In genomic region chr10:45425628-45426563, GRCh38 we compare ENCODE assay signal across 1 cellular context.
TF ChIP-seq lines count a peak whose summit lies in the region.

No MANE protein-coding gene starts in this region.

TF ChIP-seq in K562, 482 proteins besides CTCF, POLR2A, EP300 and RAD21 (continued from another document):
- no peak for TF ChIP-seq PTBP1 (IDR thresholded peaks at IDR 0.05; ENCODE audit: low read depth, low read length)
- no peak for TF ChIP-seq EWSR1 (IDR thresholded peaks at IDR 0.05; ENCODE audit: borderline replicate concordance, low read depth, partially characterized antibody)
- TF ChIP-seq NBN (IDR thresholded peaks at IDR 0.05; ENCODE audit: low read depth): no peak
- TF ChIP-seq, protein P1, sequence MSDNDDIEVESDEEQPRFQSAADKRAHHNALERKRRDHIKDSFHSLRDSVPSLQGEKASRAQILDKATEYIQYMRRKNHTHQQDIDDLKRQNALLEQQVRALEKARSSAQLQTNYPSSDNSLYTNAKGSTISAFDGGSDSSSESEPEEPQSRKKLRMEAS (CRISPR knock-in tag; IDR thresholded peaks at IDR 0.05): no peak
- no peak for TF ChIP-seq GTF2E2 (tag; IDR thresholded peaks at IDR 0.05)
- no peak for TF ChIP-seq KDM5B (IDR thresholded peaks at IDR 0.05; ENCODE audit: insufficient replicate concordance, low read depth, low read length)
- TF ChIP-seq HOXB6 (CRISPR knock-in tag; IDR thresholded peaks at IDR 0.05; ENCODE audit: borderline replicate concordance): no peak
- TF ChIP-seq EP400 (IDR thresholded peaks at IDR 0.05): no peak
- no peak for TF ChIP-seq BACH1 (tag; IDR thresholded peaks at IDR 0.05)
- TF ChIP-seq, protein P2, sequence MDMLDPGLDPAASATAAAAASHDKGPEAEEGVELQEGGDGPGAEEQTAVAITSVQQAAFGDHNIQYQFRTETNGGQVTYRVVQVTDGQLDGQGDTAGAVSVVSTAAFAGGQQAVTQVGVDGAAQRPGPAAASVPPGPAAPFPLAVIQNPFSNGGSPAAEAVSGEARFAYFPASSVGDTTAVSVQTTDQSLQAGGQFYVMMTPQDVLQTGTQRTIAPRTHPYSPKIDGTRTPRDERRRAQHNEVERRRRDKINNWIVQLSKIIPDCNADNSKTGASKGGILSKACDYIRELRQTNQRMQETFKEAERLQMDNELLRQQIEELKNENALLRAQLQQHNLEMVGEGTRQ (CRISPR knock-in tag; IDR thresholded peaks at IDR 0.05): peak; percentile 54
- no peak for TF ChIP-seq HNRNPLL (IDR thresholded peaks at IDR 0.05; ENCODE audit: low read depth, low read length, poor library complexity, severe bottlenecking)
- TF ChIP-seq E2F6 (IDR thresholded peaks at IDR 0.05; ENCODE audit: borderline replicate concordance in 1 of 2, extremely low read depth in 1 of 2, insufficient read depth in 1 of 2, insufficient read length in 1 of 2, low read depth in 1 of 2, low read length in 1 of 2, poor library complexity in 1 of 2, severe bottlenecking in 1 of 2): no peak
- peak; percentile 67 for TF ChIP-seq ATF3 (IDR thresholded peaks at IDR 0.05)
- no peak for TF ChIP-seq ATF3 (CRISPR knock-in tag; conservative IDR thresholded peaks at IDR 0.05)
- no peak for TF ChIP-seq CHD2 (IDR thresholded peaks at IDR 0.05; ENCODE audit: low read depth, low read length)
- TF ChIP-seq, protein P3, sequence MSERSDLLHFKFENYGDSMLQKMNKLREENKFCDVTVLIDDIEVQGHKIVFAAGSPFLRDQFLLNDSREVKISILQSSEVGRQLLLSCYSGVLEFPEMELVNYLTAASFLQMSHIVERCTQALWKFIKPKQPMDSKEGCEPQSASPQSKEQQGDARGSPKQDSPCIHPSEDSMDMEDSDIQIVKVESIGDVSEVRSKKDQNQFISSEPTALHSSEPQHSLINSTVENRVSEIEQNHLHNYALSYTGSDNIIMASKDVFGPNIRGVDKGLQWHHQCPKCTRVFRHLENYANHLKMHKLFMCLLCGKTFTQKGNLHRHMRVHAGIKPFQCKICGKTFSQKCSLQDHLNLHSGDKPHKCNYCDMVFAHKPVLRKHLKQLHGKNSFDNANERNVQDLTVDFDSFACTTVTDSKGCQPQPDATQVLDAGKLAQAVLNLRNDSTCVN (CRISPR knock-in tag; IDR thresholded peaks at IDR 0.05): no peak
- 0 out of 2 replicates have a peak, but pooled peaks have one; percentile 18 for TF ChIP-seq BHLHE40 (IDR thresholded peaks at IDR 0.05; ENCODE audit: low read length)
- no peak for TF ChIP-seq MAFK (IDR thresholded peaks at IDR 0.05; ENCODE audit: low read length)
- TF ChIP-seq TAF1 (IDR thresholded peaks at IDR 0.05; ENCODE audit: control insufficient read depth, extremely low read depth, insufficient read depth, low read length, severe bottlenecking): no peak
- peak; percentile 82 for TF ChIP-seq JUND (IDR thresholded peaks at IDR 0.05; ENCODE audit: borderline replicate concordance, low read depth, low read length)
- TF ChIP-seq JUND (tag; IDR thresholded peaks at IDR 0.05; ENCODE audit: borderline replicate concordance, low read depth, low read length): peak; percentile 70; the same call in 1 of the 3 replicates
- 0 out of 4 replicates have a peak, but pooled peaks of 1 of the 2 experiments have one; percentile 40 for TF ChIP-seq ZNF639 (CRISPR knock-in tag; conservative IDR thresholded peaks at IDR 0.05 in 1 of 2, IDR thresholded peaks at IDR 0.05 in 1 of 2)
- TF ChIP-seq MYC (IDR thresholded peaks at IDR 0.05; ENCODE audit: low read depth, low read length): 0 out of 2 replicates have a peak, but pooled peaks have one; percentile 5
- TF ChIP-seq MYC (CRISPR knock-in tag; IDR thresholded peaks at IDR 0.05; ENCODE audit: borderline replicate concordance, low read depth): no peak
- no peak for TF ChIP-seq ZNF175 (CRISPR knock-in tag; IDR thresholded peaks at IDR 0.05; ENCODE audit: low read depth)
- no peak for TF ChIP-seq HNRNPH1 (optimal IDR thresholded peaks at IDR 0.05; ENCODE audit: low read depth, low read length)
- 0 out of 2 replicates have a peak, but pooled peaks have one; percentile 32 for TF ChIP-seq ZNF766 (CRISPR knock-in tag; conservative IDR thresholded peaks at IDR 0.05)
- TF ChIP-seq FOXA3 (CRISPR knock-in tag; conservative IDR thresholded peaks at IDR 0.05 in 1 of 2, IDR thresholded peaks at IDR 0.05 in 1 of 2): no peak
- no peak for TF ChIP-seq GTF3C2 (IDR thresholded peaks at IDR 0.05; ENCODE audit: borderline replicate concordance, extremely low read depth, insufficient read length)
- TF ChIP-seq, protein P4, sequence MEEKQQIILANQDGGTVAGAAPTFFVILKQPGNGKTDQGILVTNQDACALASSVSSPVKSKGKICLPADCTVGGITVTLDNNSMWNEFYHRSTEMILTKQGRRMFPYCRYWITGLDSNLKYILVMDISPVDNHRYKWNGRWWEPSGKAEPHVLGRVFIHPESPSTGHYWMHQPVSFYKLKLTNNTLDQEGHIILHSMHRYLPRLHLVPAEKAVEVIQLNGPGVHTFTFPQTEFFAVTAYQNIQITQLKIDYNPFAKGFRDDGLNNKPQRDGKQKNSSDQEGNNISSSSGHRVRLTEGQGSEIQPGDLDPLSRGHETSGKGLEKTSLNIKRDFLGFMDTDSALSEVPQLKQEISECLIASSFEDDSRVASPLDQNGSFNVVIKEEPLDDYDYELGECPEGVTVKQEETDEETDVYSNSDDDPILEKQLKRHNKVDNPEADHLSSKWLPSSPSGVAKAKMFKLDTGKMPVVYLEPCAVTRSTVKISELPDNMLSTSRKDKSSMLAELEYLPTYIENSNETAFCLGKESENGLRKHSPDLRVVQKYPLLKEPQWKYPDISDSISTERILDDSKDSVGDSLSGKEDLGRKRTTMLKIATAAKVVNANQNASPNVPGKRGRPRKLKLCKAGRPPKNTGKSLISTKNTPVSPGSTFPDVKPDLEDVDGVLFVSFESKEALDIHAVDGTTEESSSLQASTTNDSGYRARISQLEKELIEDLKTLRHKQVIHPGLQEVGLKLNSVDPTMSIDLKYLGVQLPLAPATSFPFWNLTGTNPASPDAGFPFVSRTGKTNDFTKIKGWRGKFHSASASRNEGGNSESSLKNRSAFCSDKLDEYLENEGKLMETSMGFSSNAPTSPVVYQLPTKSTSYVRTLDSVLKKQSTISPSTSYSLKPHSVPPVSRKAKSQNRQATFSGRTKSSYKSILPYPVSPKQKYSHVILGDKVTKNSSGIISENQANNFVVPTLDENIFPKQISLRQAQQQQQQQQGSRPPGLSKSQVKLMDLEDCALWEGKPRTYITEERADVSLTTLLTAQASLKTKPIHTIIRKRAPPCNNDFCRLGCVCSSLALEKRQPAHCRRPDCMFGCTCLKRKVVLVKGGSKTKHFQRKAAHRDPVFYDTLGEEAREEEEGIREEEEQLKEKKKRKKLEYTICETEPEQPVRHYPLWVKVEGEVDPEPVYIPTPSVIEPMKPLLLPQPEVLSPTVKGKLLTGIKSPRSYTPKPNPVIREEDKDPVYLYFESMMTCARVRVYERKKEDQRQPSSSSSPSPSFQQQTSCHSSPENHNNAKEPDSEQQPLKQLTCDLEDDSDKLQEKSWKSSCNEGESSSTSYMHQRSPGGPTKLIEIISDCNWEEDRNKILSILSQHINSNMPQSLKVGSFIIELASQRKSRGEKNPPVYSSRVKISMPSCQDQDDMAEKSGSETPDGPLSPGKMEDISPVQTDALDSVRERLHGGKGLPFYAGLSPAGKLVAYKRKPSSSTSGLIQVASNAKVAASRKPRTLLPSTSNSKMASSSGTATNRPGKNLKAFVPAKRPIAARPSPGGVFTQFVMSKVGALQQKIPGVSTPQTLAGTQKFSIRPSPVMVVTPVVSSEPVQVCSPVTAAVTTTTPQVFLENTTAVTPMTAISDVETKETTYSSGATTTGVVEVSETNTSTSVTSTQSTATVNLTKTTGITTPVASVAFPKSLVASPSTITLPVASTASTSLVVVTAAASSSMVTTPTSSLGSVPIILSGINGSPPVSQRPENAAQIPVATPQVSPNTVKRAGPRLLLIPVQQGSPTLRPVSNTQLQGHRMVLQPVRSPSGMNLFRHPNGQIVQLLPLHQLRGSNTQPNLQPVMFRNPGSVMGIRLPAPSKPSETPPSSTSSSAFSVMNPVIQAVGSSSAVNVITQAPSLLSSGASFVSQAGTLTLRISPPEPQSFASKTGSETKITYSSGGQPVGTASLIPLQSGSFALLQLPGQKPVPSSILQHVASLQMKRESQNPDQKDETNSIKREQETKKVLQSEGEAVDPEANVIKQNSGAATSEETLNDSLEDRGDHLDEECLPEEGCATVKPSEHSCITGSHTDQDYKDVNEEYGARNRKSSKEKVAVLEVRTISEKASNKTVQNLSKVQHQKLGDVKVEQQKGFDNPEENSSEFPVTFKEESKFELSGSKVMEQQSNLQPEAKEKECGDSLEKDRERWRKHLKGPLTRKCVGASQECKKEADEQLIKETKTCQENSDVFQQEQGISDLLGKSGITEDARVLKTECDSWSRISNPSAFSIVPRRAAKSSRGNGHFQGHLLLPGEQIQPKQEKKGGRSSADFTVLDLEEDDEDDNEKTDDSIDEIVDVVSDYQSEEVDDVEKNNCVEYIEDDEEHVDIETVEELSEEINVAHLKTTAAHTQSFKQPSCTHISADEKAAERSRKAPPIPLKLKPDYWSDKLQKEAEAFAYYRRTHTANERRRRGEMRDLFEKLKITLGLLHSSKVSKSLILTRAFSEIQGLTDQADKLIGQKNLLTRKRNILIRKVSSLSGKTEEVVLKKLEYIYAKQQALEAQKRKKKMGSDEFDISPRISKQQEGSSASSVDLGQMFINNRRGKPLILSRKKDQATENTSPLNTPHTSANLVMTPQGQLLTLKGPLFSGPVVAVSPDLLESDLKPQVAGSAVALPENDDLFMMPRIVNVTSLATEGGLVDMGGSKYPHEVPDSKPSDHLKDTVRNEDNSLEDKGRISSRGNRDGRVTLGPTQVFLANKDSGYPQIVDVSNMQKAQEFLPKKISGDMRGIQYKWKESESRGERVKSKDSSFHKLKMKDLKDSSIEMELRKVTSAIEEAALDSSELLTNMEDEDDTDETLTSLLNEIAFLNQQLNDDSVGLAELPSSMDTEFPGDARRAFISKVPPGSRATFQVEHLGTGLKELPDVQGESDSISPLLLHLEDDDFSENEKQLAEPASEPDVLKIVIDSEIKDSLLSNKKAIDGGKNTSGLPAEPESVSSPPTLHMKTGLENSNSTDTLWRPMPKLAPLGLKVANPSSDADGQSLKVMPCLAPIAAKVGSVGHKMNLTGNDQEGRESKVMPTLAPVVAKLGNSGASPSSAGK (IDR thresholded peaks at IDR 0.05): no peak
- TF ChIP-seq TSHZ1 (CRISPR knock-in tag; IDR thresholded peaks at IDR 0.05): no peak
